ENCODE assay signal across 8 cellular contexts in genomic region chr17:82458130-82458884, GRCh38. TPM values are rescaled to one million over a fixed set of nuclear protein-coding genes. Genes with fewer than 3 reads are reported as not detected.
DNase-seq lines count a peak whose midpoint lies in the region; ATAC-seq, FAIRE-seq and TF ChIP-seq lines count a peak whose summit lies in the region.

TSS of gene NARF (plus strand) at chr17:82458741. CDS start at chr17:82458804, 63 bp downstream.

- peaks cover 43% of the 10 kb centered on the region for H3K36me3 ChIP-seq in OCI-LY7 (ENCODE audit: insufficient read depth, low read length)

- no TSS peak for BruUV-seq in OCI-LY7 (replicated peaks; lab: Mats Ljungman, UMichigan)

- H3K79me2 ChIP-seq in OCI-LY7 (ENCODE audit: insufficient read depth, low read depth, low read length) = peaks cover 4% of the 10 kb centered on the region; the same call in 1 of the 2 replicates

- POLR2A ChIA-PET in OCI-LY7 (lab: Charles Lee) = interaction anchor here (0.7 to 1.8 kb wide), 3 partner anchors 9 to 101 kb away, joined by 5 to 6 read pairs (median 5); no protein-coding TSS in a partner anchor

- H3K27ac ChIP-seq in OCI-LY7 (ENCODE audit: low read depth, low read length, poor library complexity, severe bottlenecking) = peak within 1 kb of the TSS; percentile 89

- TF ChIP-seq CTCF in D721Med (IDR thresholded peaks at IDR 0.05; ENCODE audit: insufficient read depth, missing control alignments) (no peak), OCI-LY7 (conservative IDR thresholded peaks at IDR 0.05; ENCODE audit: low read length) (no peak)

- H3K4me3 ChIP-seq in OCI-LY7 (ENCODE audit: low read depth, low read length, poor library complexity, severe bottlenecking) = peak within 1 kb of the TSS; percentile 75
- peak within 1 kb of the TSS; percentile 60 for H3K4me3 ChIP-seq in mononuclear cell (ENCODE audit: low read length)

- DNase-seq in D721Med (ENCODE audit: insufficient read length, low spot score) (peak; percentile 95), HuH-7.5 (ENCODE audit: low spot score) (peak; percentile 98), OCI-LY7 (ENCODE audit: low spot score) (peak; percentile 100), activated T-cell treated with anti-CD3 and anti-CD28 coated beads for 1 hour (ENCODE audit: low read depth) (peak; percentile 89), epidermal melanocyte (ENCODE audit: insufficient read length, low spot score) (peak; percentile 99)
- DNase-seq in stimulated activated CD8-positive, alpha-beta memory T cell treated with anti-CD3 and anti-CD28 coated beads, Interleukin-4, amount 100 ng/mL, for 1 hour (ENCODE audit: low read depth in 2 of 2, low spot score in 1 of 2) = peak; percentile 92 to 94

- intact Hi-C loops in OCI-LY7 (cut with micrococcal nuclease; ENCODE audit: unreplicated experiment) = loop anchor here (1.0 to 5.0 kb wide), 5 partner anchors 9 to 94 kb away; partner anchors contain the start of genes HEXD and OGFOD3

- CTCF ChIA-PET in OCI-LY7 (lab: Charles Lee; ENCODE audit: unreplicated experiment) = no interaction called here

- H3K27me3 ChIP-seq in mononuclear cell (ENCODE audit: insufficient read depth, low read length) = no peaks in the 10 kb centered on the region

- peaks cover 9% of the 10 kb centered on the region; the same call in 1 of the 2 replicates for H3K9me3 ChIP-seq in OCI-LY7 (ENCODE audit: low read length)
- H3K9me3 ChIP-seq in mononuclear cell (ENCODE audit: low read depth, low read length) = no peaks in the 10 kb centered on the region

- H4K20me1 ChIP-seq in OCI-LY7 (ENCODE audit: insufficient read depth, low read length) = no peaks in the 10 kb centered on the region

- ATAC-seq in GM21526 (IDR thresholded peaks at IDR 0.05; ENCODE audit: low FRiP score, unreplicated experiment) = peak; percentile 88

- H3K4me1 ChIP-seq in OCI-LY7 (ENCODE audit: insufficient read depth, low read length, poor library complexity, severe bottlenecking) (peaks cover 18% of the 10 kb centered on the region), mononuclear cell (ENCODE audit: insufficient read depth, low read length) (peaks cover 37% of the 10 kb centered on the region)

- FAIRE-seq in D721Med (lab: Jason Lieb, UNC) = no peak

- H3K9me2 ChIP-seq in OCI-LY7 (ENCODE audit: insufficient read depth, low read length) = no peaks in the 10 kb centered on the region

- H3K4me2 ChIP-seq in OCI-LY7 (ENCODE audit: low read length) = peak within 1 kb of the TSS; percentile 76

- H2AFZ ChIP-seq in OCI-LY7 (ENCODE audit: low read length) = peak within 1 kb of the TSS; percentile 34; the same call in 1 of the 2 replicates

RNA-seq across cellular contexts. Expression of gene NARF, which starts in this region (rescaled TPM):
- total RNA-seq in OCI-LY7 (2014; rRNA removed; shearing (Covaris generic)) = 75.0 and 82.5 TPM in 2 replicates
- total RNA-seq in OCI-LY7 (2022) = 148 and 151 TPM in 2 replicates
- total RNA-seq in mononuclear cell = 48.7 TPM

Comparison
In these comparisons a context has a peak if more than half of its experiments do, and no peak if none do; other contexts are left out.
1. Peak in every context shown above with its lines: DNase-seq, ATAC-seq, H3K4me3 ChIP-seq and H3K27ac ChIP-seq.